In genomic region chr11:9757809-9758675, GRCh38 we compare ENCODE assay signal across 8 cellular contexts.
DNase-seq lines count a peak whose midpoint lies in the region; ATAC-seq and TF ChIP-seq lines count a peak whose summit lies in the region.

No MANE protein-coding gene starts in this region.

- peaks cover 77% of the 10 kb centered on the region for H3K4me1 Mint-ChIP-seq in chondrocyte (ENCODE audit: low read depth)

- H3K27me3 ChIP-seq in AG04450 (ENCODE audit: control insufficient read depth, insufficient read depth, low read length) (no peaks in the 10 kb centered on the region), layer of hippocampus (ENCODE audit: control insufficient read depth, insufficient read depth, low read length) (no peaks in the 10 kb centered on the region)

- no peak for DNase-seq in AG04450 (ENCODE audit: low read depth, low spot score)
- DNase-seq in NCI-H446 (lab: John Stamatoyannopoulos, UW) = peak; percentile 46 to 87
- peak; percentile 92 to 93 for DNase-seq in activated CD4-positive, alpha-beta T cell treated with anti-CD3 and anti-CD28 coated beads for 24 hours (ENCODE audit: low read depth in 2 of 2)
- DNase-seq in chondrocyte (ENCODE audit: low spot score) = no peak
- peak; percentile 92 for DNase-seq in stimulated activated CD4-positive, alpha-beta T cell treated with anti-CD3 and anti-CD28 coated beads, Interleukin-1b, Interleukin-23, amount 100 ng/mL, for 48 hours

- peak overlapping the region; percentile 45 for H3K4me3 ChIP-seq in AG04450 (ENCODE audit: low read depth, low read length)

- H3K27ac Mint-ChIP-seq in chondrocyte (ENCODE audit: unreplicated experiment) = peak overlapping the region; percentile 75

- ATAC-seq in GM18867 (IDR thresholded peaks at IDR 0.05; ENCODE audit: unreplicated experiment) (peak; percentile 56), HG03103 (IDR thresholded peaks at IDR 0.05; ENCODE audit: low read depth, unreplicated experiment) (peak; percentile 51)

- H3K27me3 Mint-ChIP-seq in chondrocyte (ENCODE audit: low read depth) = no peaks in the 10 kb centered on the region

- H3K27ac ChIP-seq in AG04450 (ENCODE audit: low read depth, low read length) (peak overlapping the region; percentile 95), layer of hippocampus (ENCODE audit: low read depth, low read length) (peak overlapping the region; percentile 39)

- H3K4me3 Mint-ChIP-seq in chondrocyte (ENCODE audit: unreplicated experiment) = peak overlapping the region; percentile 48

- H3K36me3 Mint-ChIP-seq in chondrocyte (ENCODE audit: low read depth) = no peaks in the 10 kb centered on the region

- TF ChIP-seq CTCF in AG04450 (IDR thresholded peaks at IDR 0.05; ENCODE audit: low read depth, low read length) = peak; percentile 51
- TF ChIP-seq CTCF in chondrocyte (IDR thresholded peaks at IDR 0.05) = peak; percentile 88

- POLR2A ChIA-PET in AG04450 (lab: Yijun Ruan, JAX) = interaction anchor here (0.6 to 3.7 kb wide), 9 partner anchors 27 to 609 kb away, joined by 3 to 65 read pairs (median 4); partner anchors contain the start of gene ADM

- H3K9me3 ChIP-seq in AG04450 (ENCODE audit: control insufficient read depth, insufficient read depth, low read length) = no peaks in the 10 kb centered on the region

- no peaks in the 10 kb centered on the region for H3K9me3 Mint-ChIP-seq in chondrocyte (ENCODE audit: low read depth)

- CTCF ChIA-PET in AG04450 (lab: Charles Lee) = interaction anchor here (0.6 to 4.3 kb wide), 24 partner anchors 8 to 552 kb away, joined by 3 to 36 read pairs (median 3); no protein-coding TSS in a partner anchor

Comparison
In these comparisons a context has a peak if more than half of its experiments do, and no peak if none do; other contexts are left out.
1. DNase-seq: peak in NCI-H446 (2 of 2), activated CD4-positive, alpha-beta T cell treated with anti-CD3 and anti-CD28 coated beads for 24 hours (2 of 2) and stimulated activated CD4-positive, alpha-beta T cell treated with anti-CD3 and anti-CD28 coated beads, Interleukin-1b, Interleukin-23, amount 100 ng/mL, for 48 hours (single experiment); none in AG04450 (single experiment) and chondrocyte (single experiment).